ENCODE assay signal across 10 cellular contexts in the genomic region with DNA sequence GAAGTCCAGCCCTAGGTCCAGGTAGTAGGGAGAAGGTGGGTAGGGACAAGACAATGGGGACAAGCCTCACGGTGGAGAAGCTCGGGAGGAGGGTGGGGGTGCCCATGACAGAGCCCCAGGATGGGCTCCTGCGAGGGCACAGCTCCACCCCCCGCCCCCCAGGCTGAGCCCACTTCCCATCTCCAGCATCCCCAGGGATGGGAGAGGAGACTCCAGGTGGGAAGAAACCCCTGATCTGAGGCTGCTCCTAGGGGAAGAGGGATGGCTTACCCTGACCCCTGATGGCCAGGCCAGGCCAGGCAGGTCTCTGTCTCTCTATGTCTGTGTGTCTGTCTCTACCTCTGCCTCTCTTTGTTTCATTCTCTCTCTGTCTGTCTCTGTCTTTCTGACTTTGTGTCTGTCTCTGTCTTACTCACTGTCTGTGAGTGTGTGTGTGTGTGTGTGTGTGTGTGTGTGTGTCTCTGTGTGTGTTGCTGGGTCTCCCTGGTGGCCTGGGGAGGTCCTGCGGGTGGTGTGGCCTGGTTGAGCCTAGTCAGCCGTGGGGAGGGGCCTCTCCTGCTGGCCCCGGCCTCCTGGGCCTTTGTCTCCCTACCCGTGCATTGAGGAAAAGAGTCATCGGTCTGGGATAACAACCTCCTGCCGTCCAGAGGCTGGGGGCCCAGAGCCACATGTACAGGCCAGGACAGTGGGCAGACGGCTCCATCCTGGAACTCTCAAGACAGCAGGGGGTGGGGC. TPM values are rescaled to one million over a fixed set of nuclear protein-coding genes. Genes with fewer than 3 reads are reported as not detected.
DNase-seq lines count a peak whose midpoint lies in the region; ATAC-seq, FAIRE-seq and TF ChIP-seq lines count a peak whose summit lies in the region.
"Had no signal": no experiment of that assay in that cellular context is flagged by ENCODE, and none has a peak within 500 bp of the region (broad histone marks: within the 10 kb centered on the region; RNA-seq: fewer than 3 reads in every experiment).

No MANE protein-coding gene starts in this region.

- H3K27ac ChIP-seq in right lobe of liver: no peak overlapping the region

- TF ChIP-seq CTCF in astrocyte of the cerebellum (IDR thresholded peaks at IDR 0.05; ENCODE audit: low read depth, low read length, missing control alignments) (peak; percentile 21), right lobe of liver (IDR thresholded peaks at IDR 0.05) (no peak)

- H3K27me3 ChIP-seq in right lobe of liver: no peaks in the 10 kb centered on the region

- intact Hi-C loops in right lobe of liver (cut with DNase I): no loop called here

- no peaks in the 10 kb centered on the region for H3K4me1 ChIP-seq in right lobe of liver

- WGBS in right lobe of liver (ENCODE audit: insufficient coverage, low coverage, low lambda C conversion rate, missing lambda C conversion rate): 35% methylated on average over 3 of the region's 11 CpGs

- in situ Hi-C loops in ACHN (cut with HindIII; ENCODE audit: low pct_ligation_motif_present, low pct_unique_long_range_greater_than_20kb, low sequenced_read_pairs): no loop called here
- in situ Hi-C loops in astrocyte of the cerebellum (cut with HindIII; ENCODE audit: low sequenced_read_pairs): no loop called here

- ATAC-seq in right lobe of liver (no peak), HG03460 (IDR thresholded peaks at IDR 0.05; ENCODE audit: unreplicated experiment) (no peak)

- no peak overlapping the region for H3K4me3 ChIP-seq in astrocyte of the cerebellum (ENCODE audit: low read depth, low read length)
- H3K4me3 ChIP-seq in right lobe of liver: no peak overlapping the region

- FAIRE-seq in H54 (lab: Jason Lieb, UNC): no peak

- H3K9me3 ChIP-seq in right lobe of liver: no peaks in the 10 kb centered on the region

- no peak for TF ChIP-seq POLR2A in H54 (IDR thresholded peaks at IDR 0.05; ENCODE audit: low read depth, low read length)
- TF ChIP-seq POLR2A in right lobe of liver (IDR thresholded peaks at IDR 0.05): no peak

- no peaks in the 10 kb centered on the region for H3K36me3 ChIP-seq in right lobe of liver

- DNase-seq in ACHN: peak; percentile 8
- DNase-seq in H54 (ENCODE audit: insufficient read length, low spot score): peak; percentile 62
- DNase-seq in astrocyte of the cerebellum (ENCODE audit: low read depth): no peak
- peak in 2 of 3 donors; percentile 7 to 47 for DNase-seq in right lobe of liver
- DNase-seq in SKM-1 (lab: John Stamatoyannopoulos, UW; ENCODE audit: unreplicated experiment): no peak
- DNase-seq in T-helper 9 cell: no peak
- DNase-seq in NCI-H2107 treated with DMSO at 0.1 percent for 48 hours (lab: John Stamatoyannopoulos, UW; ENCODE audit: unreplicated experiment): no peak
- DNase-seq: DMS153, SIG-M5 had no signal

RNA-seq across cellular contexts. Expression of a gene that starts 45.7 kb away (rescaled TPM):
- total RNA-seq in right lobe of liver: under 1 TPM in 5 of 6 experiments, not detected in 1; 0.09 to 0.19 (median 0.10) TPM

Comparison
In these comparisons a context has a peak if more than half of its experiments do, and no peak if none do; other contexts are left out.
1. DNase-seq: peak in ACHN (single experiment), H54 (single experiment) and right lobe of liver (2 of 3); none in astrocyte of the cerebellum (single experiment), SKM-1 (single experiment), T-helper 9 cell (single experiment) and NCI-H2107 treated with DMSO at 0.1 percent for 48 hours (single experiment).